In the genomic region with DNA sequence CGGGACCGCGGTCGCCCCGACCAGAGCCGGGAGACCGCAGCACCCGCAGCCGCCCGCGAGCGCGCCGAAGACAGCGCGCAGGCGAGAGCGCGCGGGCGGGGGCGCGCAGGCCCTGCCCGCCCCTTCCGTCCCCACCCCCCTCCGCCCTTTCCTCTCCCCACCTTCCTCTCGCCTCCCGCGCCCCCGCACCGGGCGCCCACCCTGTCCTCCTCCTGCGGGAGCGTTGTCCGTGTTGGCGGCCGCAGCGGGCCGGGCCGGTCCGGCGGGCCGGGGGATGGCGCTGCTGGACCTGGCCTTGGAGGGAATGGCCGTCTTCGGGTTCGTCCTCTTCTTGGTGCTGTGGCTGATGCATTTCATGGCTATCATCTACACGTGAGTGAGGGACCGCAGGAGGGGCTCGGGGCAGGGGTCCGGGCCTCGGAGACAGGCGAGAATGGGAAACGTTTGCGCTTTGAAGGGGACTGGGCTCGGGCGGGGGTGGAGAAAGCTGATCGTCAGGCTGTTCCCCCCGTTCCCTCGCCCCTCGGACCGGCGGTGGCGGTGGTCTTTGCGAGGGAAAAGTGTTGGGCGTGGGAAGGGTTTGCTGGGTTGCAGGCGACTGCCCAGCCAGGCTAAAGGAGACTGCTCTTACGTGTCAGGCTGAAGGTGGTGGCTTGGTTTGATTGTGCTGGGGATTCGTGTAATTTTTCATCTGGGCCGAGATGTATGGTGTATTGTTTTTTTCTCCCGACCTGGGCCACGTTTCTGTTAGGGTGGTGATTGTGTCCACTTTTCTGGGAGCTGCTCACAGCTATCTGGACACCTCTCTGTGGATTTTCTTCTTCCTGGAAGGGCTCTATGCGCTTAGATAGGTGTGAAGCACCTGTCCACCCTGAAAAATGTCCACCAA, we compare ENCODE assay signal across 1 cellular context.
TF ChIP-seq lines count a peak whose summit lies in the region.

No MANE protein-coding gene starts in this region.

TF ChIP-seq in K562, 482 proteins besides CTCF, POLR2A, EP300 and RAD21 (continued from another document and continues in another):
- TF ChIP-seq, protein P1, sequence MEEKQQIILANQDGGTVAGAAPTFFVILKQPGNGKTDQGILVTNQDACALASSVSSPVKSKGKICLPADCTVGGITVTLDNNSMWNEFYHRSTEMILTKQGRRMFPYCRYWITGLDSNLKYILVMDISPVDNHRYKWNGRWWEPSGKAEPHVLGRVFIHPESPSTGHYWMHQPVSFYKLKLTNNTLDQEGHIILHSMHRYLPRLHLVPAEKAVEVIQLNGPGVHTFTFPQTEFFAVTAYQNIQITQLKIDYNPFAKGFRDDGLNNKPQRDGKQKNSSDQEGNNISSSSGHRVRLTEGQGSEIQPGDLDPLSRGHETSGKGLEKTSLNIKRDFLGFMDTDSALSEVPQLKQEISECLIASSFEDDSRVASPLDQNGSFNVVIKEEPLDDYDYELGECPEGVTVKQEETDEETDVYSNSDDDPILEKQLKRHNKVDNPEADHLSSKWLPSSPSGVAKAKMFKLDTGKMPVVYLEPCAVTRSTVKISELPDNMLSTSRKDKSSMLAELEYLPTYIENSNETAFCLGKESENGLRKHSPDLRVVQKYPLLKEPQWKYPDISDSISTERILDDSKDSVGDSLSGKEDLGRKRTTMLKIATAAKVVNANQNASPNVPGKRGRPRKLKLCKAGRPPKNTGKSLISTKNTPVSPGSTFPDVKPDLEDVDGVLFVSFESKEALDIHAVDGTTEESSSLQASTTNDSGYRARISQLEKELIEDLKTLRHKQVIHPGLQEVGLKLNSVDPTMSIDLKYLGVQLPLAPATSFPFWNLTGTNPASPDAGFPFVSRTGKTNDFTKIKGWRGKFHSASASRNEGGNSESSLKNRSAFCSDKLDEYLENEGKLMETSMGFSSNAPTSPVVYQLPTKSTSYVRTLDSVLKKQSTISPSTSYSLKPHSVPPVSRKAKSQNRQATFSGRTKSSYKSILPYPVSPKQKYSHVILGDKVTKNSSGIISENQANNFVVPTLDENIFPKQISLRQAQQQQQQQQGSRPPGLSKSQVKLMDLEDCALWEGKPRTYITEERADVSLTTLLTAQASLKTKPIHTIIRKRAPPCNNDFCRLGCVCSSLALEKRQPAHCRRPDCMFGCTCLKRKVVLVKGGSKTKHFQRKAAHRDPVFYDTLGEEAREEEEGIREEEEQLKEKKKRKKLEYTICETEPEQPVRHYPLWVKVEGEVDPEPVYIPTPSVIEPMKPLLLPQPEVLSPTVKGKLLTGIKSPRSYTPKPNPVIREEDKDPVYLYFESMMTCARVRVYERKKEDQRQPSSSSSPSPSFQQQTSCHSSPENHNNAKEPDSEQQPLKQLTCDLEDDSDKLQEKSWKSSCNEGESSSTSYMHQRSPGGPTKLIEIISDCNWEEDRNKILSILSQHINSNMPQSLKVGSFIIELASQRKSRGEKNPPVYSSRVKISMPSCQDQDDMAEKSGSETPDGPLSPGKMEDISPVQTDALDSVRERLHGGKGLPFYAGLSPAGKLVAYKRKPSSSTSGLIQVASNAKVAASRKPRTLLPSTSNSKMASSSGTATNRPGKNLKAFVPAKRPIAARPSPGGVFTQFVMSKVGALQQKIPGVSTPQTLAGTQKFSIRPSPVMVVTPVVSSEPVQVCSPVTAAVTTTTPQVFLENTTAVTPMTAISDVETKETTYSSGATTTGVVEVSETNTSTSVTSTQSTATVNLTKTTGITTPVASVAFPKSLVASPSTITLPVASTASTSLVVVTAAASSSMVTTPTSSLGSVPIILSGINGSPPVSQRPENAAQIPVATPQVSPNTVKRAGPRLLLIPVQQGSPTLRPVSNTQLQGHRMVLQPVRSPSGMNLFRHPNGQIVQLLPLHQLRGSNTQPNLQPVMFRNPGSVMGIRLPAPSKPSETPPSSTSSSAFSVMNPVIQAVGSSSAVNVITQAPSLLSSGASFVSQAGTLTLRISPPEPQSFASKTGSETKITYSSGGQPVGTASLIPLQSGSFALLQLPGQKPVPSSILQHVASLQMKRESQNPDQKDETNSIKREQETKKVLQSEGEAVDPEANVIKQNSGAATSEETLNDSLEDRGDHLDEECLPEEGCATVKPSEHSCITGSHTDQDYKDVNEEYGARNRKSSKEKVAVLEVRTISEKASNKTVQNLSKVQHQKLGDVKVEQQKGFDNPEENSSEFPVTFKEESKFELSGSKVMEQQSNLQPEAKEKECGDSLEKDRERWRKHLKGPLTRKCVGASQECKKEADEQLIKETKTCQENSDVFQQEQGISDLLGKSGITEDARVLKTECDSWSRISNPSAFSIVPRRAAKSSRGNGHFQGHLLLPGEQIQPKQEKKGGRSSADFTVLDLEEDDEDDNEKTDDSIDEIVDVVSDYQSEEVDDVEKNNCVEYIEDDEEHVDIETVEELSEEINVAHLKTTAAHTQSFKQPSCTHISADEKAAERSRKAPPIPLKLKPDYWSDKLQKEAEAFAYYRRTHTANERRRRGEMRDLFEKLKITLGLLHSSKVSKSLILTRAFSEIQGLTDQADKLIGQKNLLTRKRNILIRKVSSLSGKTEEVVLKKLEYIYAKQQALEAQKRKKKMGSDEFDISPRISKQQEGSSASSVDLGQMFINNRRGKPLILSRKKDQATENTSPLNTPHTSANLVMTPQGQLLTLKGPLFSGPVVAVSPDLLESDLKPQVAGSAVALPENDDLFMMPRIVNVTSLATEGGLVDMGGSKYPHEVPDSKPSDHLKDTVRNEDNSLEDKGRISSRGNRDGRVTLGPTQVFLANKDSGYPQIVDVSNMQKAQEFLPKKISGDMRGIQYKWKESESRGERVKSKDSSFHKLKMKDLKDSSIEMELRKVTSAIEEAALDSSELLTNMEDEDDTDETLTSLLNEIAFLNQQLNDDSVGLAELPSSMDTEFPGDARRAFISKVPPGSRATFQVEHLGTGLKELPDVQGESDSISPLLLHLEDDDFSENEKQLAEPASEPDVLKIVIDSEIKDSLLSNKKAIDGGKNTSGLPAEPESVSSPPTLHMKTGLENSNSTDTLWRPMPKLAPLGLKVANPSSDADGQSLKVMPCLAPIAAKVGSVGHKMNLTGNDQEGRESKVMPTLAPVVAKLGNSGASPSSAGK (IDR thresholded peaks at IDR 0.05), result peak; percentile 49; the same call in 1 of the 2 replicates
- TF ChIP-seq ZBTB49 (CRISPR knock-in tag; IDR thresholded peaks at IDR 0.05; ENCODE audit: borderline replicate concordance), result no peak
- TF ChIP-seq RBM39 (optimal IDR thresholded peaks at IDR 0.05; ENCODE audit: low read depth, low read length), result no peak
- TF ChIP-seq ZNF699 (CRISPR knock-in tag; IDR thresholded peaks at IDR 0.05; ENCODE audit: insufficient replicate concordance), result no peak
- no peak for TF ChIP-seq COPS2 (conservative IDR thresholded peaks at IDR 0.05)
- TF ChIP-seq ZNF717 (CRISPR knock-in tag; IDR thresholded peaks at IDR 0.05), result no peak
- TF ChIP-seq SRF (CRISPR knock-in tag; IDR thresholded peaks at IDR 0.05), result no peak
- TF ChIP-seq ZNF316 (IDR thresholded peaks at IDR 0.05), result no peak
- TF ChIP-seq HDAC6 (IDR thresholded peaks at IDR 0.05; ENCODE audit: low read depth, low read length), result no peak
- TF ChIP-seq ZBTB8A (IDR thresholded peaks at IDR 0.05; ENCODE audit: partially characterized antibody), result no peak
- TF ChIP-seq ZNF696 (CRISPR knock-in tag; conservative IDR thresholded peaks at IDR 0.05), result no peak
- TF ChIP-seq GTF2F1 (IDR thresholded peaks at IDR 0.05; ENCODE audit: low read depth, low read length), result no peak
- TF ChIP-seq ZBED1 (IDR thresholded peaks at IDR 0.05), result no peak
- TF ChIP-seq ZNF133 (CRISPR knock-in tag; IDR thresholded peaks at IDR 0.05), result no peak
- TF ChIP-seq ZNF444 (CRISPR knock-in tag; IDR thresholded peaks at IDR 0.05), result no peak
- TF ChIP-seq RFX7 (CRISPR knock-in tag; IDR thresholded peaks at IDR 0.05), result no peak
- TF ChIP-seq HDAC2 (IDR thresholded peaks at IDR 0.05), result 0 out of 2 replicates have a peak, but pooled peaks have one; percentile 47
- TF ChIP-seq RBM14 (IDR thresholded peaks at IDR 0.05; ENCODE audit: borderline replicate concordance, insufficient read depth, low read depth, low read length), result no peak
- TF ChIP-seq BRD4 (IDR thresholded peaks at IDR 0.05), result no peak
- TF ChIP-seq HMG20B (CRISPR knock-in tag; IDR thresholded peaks at IDR 0.05), result no peak
- no peak for TF ChIP-seq PHF21A (IDR thresholded peaks at IDR 0.05; ENCODE audit: borderline replicate concordance, low read depth)
- no peak for TF ChIP-seq MYNN (IDR thresholded peaks at IDR 0.05)
- no peak for TF ChIP-seq MYNN (CRISPR knock-in tag; IDR thresholded peaks at IDR 0.05)
- no peak for TF ChIP-seq BACH1 (tag; IDR thresholded peaks at IDR 0.05)
- no peak for TF ChIP-seq SMAD1 (IDR thresholded peaks at IDR 0.05; ENCODE audit: low read depth, low read length, partially characterized antibody)
- no peak for TF ChIP-seq GTF2A2 (tag; IDR thresholded peaks at IDR 0.05)
- no peak for TF ChIP-seq TAF7 (tag; IDR thresholded peaks at IDR 0.05)
- TF ChIP-seq, protein P2, sequence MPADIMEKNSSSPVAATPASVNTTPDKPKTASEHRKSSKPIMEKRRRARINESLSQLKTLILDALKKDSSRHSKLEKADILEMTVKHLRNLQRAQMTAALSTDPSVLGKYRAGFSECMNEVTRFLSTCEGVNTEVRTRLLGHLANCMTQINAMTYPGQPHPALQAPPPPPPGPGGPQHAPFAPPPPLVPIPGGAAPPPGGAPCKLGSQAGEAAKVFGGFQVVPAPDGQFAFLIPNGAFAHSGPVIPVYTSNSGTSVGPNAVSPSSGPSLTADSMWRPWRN (IDR thresholded peaks at IDR 0.05; ENCODE audit: low read depth), result no peak
- TF ChIP-seq TAF9B (IDR thresholded peaks at IDR 0.05; ENCODE audit: partially characterized antibody), result no peak
- no peak for TF ChIP-seq ELK3 (CRISPR knock-in tag; IDR thresholded peaks at IDR 0.05)
- TF ChIP-seq ZNF384 (IDR thresholded peaks at IDR 0.05; ENCODE audit: low read depth, low read length), result no peak
- no peak for TF ChIP-seq BDP1 (IDR thresholded peaks at IDR 0.05; ENCODE audit: insufficient read depth, insufficient read length)
- TF ChIP-seq IFI16 (CRISPR knock-in tag; IDR thresholded peaks at IDR 0.05), result no peak
- TF ChIP-seq CREB1 (IDR thresholded peaks at IDR 0.05), result no peak
- peak; percentile 5; the same call in 1 of the 2 replicates for TF ChIP-seq CREB1 (CRISPR knock-in tag; IDR thresholded peaks at IDR 0.05)
- no peak for TF ChIP-seq DIDO1 (tag; IDR thresholded peaks at IDR 0.05; ENCODE audit: low read depth)
- no peak for TF ChIP-seq TGIF2 (CRISPR knock-in tag; IDR thresholded peaks at IDR 0.05)
- TF ChIP-seq CREBBP (IDR thresholded peaks at IDR 0.05; ENCODE audit: low read depth, low read length), result no peak
- no peak for TF ChIP-seq ZFX (CRISPR knock-in tag; IDR thresholded peaks at IDR 0.05)
- TF ChIP-seq ZNF347 (CRISPR knock-in tag; IDR thresholded peaks at IDR 0.05; ENCODE audit: low read depth), result no peak
- TF ChIP-seq REST (CRISPR knock-in tag; IDR thresholded peaks at IDR 0.05; ENCODE audit: low read depth), result no peak
- 0 out of 2 replicates have a peak, but pooled peaks have one; percentile 20 for TF ChIP-seq DMBX1 (CRISPR knock-in tag; IDR thresholded peaks at IDR 0.05; ENCODE audit: borderline replicate concordance)
- no peak for TF ChIP-seq TAL1 (IDR thresholded peaks at IDR 0.05)
- TF ChIP-seq U2AF1 (optimal IDR thresholded peaks at IDR 0.05; ENCODE audit: low read depth, low read length), result no peak
- 0 out of 2 replicates have a peak, but pooled peaks have one; percentile 16 for TF ChIP-seq ZNF282 (CRISPR knock-in tag; IDR thresholded peaks at IDR 0.05)
- no peak for TF ChIP-seq CCAR2 (IDR thresholded peaks at IDR 0.05; ENCODE audit: low read depth, low read length)
- TF ChIP-seq ZNF584 (CRISPR knock-in tag; IDR thresholded peaks at IDR 0.05; ENCODE audit: low read depth), result peak; percentile 50; the same call in 1 of the 2 replicates
- no peak for TF ChIP-seq ZNF184 (CRISPR knock-in tag; IDR thresholded peaks at IDR 0.05)
- no peak for TF ChIP-seq E2F3 (CRISPR knock-in tag; IDR thresholded peaks at IDR 0.05)
- TF ChIP-seq SREBF2 (CRISPR knock-in tag; IDR thresholded peaks at IDR 0.05), result no peak
